In the genomic region with DNA sequence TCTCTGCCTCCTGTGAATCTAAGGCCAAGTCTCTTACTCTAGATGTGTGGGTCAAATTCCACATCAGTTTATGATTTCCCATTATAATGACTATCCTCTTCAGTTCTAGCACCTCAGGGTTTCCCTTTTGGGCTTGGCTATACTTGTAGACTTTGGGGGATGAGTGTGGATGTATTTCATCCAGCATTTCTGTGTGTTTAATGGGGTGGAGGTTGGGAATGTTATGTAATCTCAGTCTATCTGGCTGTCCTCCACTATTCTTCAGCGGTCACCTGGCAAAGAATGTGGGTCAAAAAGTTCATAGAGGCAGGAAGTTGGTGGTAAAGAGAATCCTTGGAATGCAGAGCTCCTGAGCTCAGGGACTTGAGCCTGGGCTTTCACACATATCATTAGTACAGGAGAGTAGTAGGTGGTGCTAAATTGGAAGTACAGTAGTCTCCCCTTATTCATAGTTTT, we compare ENCODE assay signal across 13 cellular contexts.
DNase-seq lines count a peak whose midpoint lies in the region; ATAC-seq and TF ChIP-seq lines count a peak whose summit lies in the region.
"Had no signal": no experiment of that assay in that cellular context is flagged by ENCODE, and none has a peak within 500 bp of the region (broad histone marks: within the 10 kb centered on the region; RNA-seq: fewer than 3 reads in every experiment).

No MANE protein-coding gene starts in this region.

- CTCF ChIA-PET in CD8-positive, alpha-beta memory T cell (lab: Charles Lee) = no interaction called here

- peak overlapping the region; percentile 4; the same call in 1 of the 2 replicates for H3K27ac Mint-ChIP-seq in HFFc6
- no peak overlapping the region for H3K27ac Mint-ChIP-seq in CD8-positive, alpha-beta memory T cell
- H3K27ac Mint-ChIP-seq: memory B cell had no signal

- H3K4me1 ChIP-seq in skeletal muscle satellite cell (ENCODE audit: control insufficient read depth, insufficient read depth, low read length) = peaks cover 11% of the 10 kb centered on the region
- H3K4me1 ChIP-seq in CD8-positive, alpha-beta memory T cell (ENCODE audit: insufficient read depth, low read length) = no peaks in the 10 kb centered on the region
- H3K4me1 ChIP-seq: HAP-1 had no signal

- POLR2A ChIA-PET in CD8-positive, alpha-beta memory T cell (lab: Charles Lee) = no interaction called here

- H3K36me3 Mint-ChIP-seq in HFFc6 (ENCODE audit: low read depth) = peaks cover 27% of the 10 kb centered on the region
- no peaks in the 10 kb centered on the region for H3K36me3 Mint-ChIP-seq in CD8-positive, alpha-beta memory T cell
- H3K36me3 Mint-ChIP-seq: memory B cell had no signal

- ATAC-seq in SK-N-SH treated with all-trans-retinoic acid at 6 μM for 48 hours = peak; percentile 68
- ATAC-seq in HG02870 (IDR thresholded peaks at IDR 0.05; ENCODE audit: unreplicated experiment) = no peak
- ATAC-seq: GM12878 had no signal

- H3K4me1 Mint-ChIP-seq in HFFc6 (ENCODE audit: low read depth) = peaks cover 39% of the 10 kb centered on the region
- no peaks in the 10 kb centered on the region for H3K4me1 Mint-ChIP-seq in CD8-positive, alpha-beta memory T cell
- H3K4me1 Mint-ChIP-seq: memory B cell had no signal

- DNase-seq in HFFc6 = no peak
- DNase-seq in iPS-NIHi11 (ENCODE audit: low spot score) = peak; percentile 53
- DNase-seq in CD8-positive, alpha-beta memory T cell = no peak
- DNase-seq in activated naive CD4-positive, alpha-beta T cell treated with Interleukin-2 at 50 U/mL for 16 hours = no peak
- no peak for DNase-seq in amygdala (lab: John Stamatoyannopoulos, UW)
- DNase-seq: activated CD8-positive, alpha-beta memory T cell treated with anti-CD3 and anti-CD28 coated beads for 24 hours; activated naive CD4-positive, alpha-beta T cell treated with anti-CD3 and anti-CD28 coated beads, Interleukin-2, amount 50 U/mL, for 16 hours had no signal

- H3K9me3 ChIP-seq in skeletal muscle satellite cell (replicated peaks; ENCODE audit: low read length) = peaks cover 5% of the 10 kb centered on the region
- H3K9me3 ChIP-seq in CD8-positive, alpha-beta memory T cell (ENCODE audit: low read length) = no peaks in the 10 kb centered on the region

- H3K36me3 ChIP-seq in skeletal muscle satellite cell (ENCODE audit: insufficient read depth, low read length) = no peaks in the 10 kb centered on the region
- no peaks in the 10 kb centered on the region for H3K36me3 ChIP-seq in CD8-positive, alpha-beta memory T cell (ENCODE audit: insufficient read depth, low read length)
- H3K36me3 ChIP-seq: HAP-1 had no signal

- no peak overlapping the region for H3K27ac ChIP-seq in CD8-positive, alpha-beta memory T cell (ENCODE audit: low read depth, low read length)

- peak overlapping the region; percentile 8 for H3K4me2 ChIP-seq in skeletal muscle satellite cell (ENCODE audit: low read length)

- H3K27me3 ChIP-seq in skeletal muscle satellite cell (ENCODE audit: control insufficient read depth, insufficient read depth, low read length) = no peaks in the 10 kb centered on the region
- peaks cover 4% of the 10 kb centered on the region for H3K27me3 ChIP-seq in CD8-positive, alpha-beta memory T cell (ENCODE audit: insufficient read depth, low read length, poor library complexity, severe bottlenecking)

- peak overlapping the region; percentile 28; the same call in 1 of the 2 replicates for H3K4me3 Mint-ChIP-seq in HFFc6
- H3K4me3 Mint-ChIP-seq in CD8-positive, alpha-beta memory T cell = no peak overlapping the region
- H3K4me3 Mint-ChIP-seq: memory B cell had no signal

- no peaks in the 10 kb centered on the region for H3K27me3 Mint-ChIP-seq in HFFc6 (ENCODE audit: insufficient read depth)
- H3K27me3 Mint-ChIP-seq in CD8-positive, alpha-beta memory T cell = peaks cover 11 to 36% of the 10 kb centered on the region in 2 donors

- peaks cover 29% of the 10 kb centered on the region for H3K9me3 Mint-ChIP-seq in HFFc6
- no peaks in the 10 kb centered on the region for H3K9me3 Mint-ChIP-seq in CD8-positive, alpha-beta memory T cell
- H3K9me3 Mint-ChIP-seq: memory B cell had no signal

- no peak for TF ChIP-seq CTCF in HFFc6 (IDR thresholded peaks at IDR 0.05)

- H3K4me3 ChIP-seq in skeletal muscle satellite cell (ENCODE audit: low read length) = no peak overlapping the region
- H3K4me3 ChIP-seq in CD8-positive, alpha-beta memory T cell (ENCODE audit: low read length) = no peak overlapping the region
- H3K4me3 ChIP-seq: GM12878, HAP-1 had no signal

- no peak overlapping the region for H3K9ac ChIP-seq in skeletal muscle satellite cell (ENCODE audit: low read depth, low read length)

TF ChIP-seq in SK-N-SH treated with all-trans-retinoic acid at 6 μM for 48 hours, 23 proteins besides CTCF, POLR2A, EP300 and RAD21:
- TF ChIP-seq TOX (CRISPR knock-in tag; IDR thresholded peaks at IDR 0.05; ENCODE audit: borderline replicate concordance) (no peak), TCF4 (CRISPR knock-in tag; IDR thresholded peaks at IDR 0.05; ENCODE audit: borderline replicate concordance) (no peak), PPARA (CRISPR knock-in tag; IDR thresholded peaks at IDR 0.05; ENCODE audit: borderline replicate concordance) (no peak), ZFP3 (CRISPR knock-in tag; IDR thresholded peaks at IDR 0.05) (no peak), ISL1 (CRISPR knock-in tag; IDR thresholded peaks at IDR 0.05) (no peak), POU6F1 (CRISPR knock-in tag; IDR thresholded peaks at IDR 0.05; ENCODE audit: borderline replicate concordance, low read depth) (no peak), OSR1 (CRISPR knock-in tag; IDR thresholded peaks at IDR 0.05) (no peak)
